ENCODE assay signal across 15 cellular contexts in the genomic region with DNA sequence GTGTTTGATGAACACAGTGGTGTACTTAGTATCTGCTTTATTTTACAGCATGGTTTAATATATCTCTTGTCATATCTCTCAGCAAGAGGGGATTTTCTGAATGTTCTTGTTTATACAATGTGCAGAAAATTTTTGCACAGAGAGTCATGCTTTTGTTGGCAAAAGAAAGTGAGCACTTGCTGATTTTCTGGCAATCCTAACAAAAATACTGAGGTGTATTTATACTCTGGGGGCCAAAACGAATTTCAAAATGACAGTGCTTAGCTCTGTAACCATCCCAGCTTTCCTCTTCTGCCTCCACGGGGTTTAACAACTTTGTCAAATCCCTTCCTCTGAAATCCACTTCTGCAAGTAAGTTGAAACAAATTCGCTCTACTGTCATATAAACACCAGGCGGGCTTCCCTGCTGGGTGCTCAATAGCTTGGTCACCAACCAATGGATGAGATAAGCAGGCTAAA.
DNase-seq lines count a peak whose midpoint lies in the region; ATAC-seq and TF ChIP-seq lines count a peak whose summit lies in the region.
"Had no signal": no experiment of that assay in that cellular context is flagged by ENCODE, and none has a peak within 500 bp of the region (broad histone marks: within the 10 kb centered on the region; RNA-seq: fewer than 3 reads in every experiment).

No MANE protein-coding gene starts in this region.

- H3K27ac ChIP-seq in gastroesophageal sphincter: peak overlapping the region; percentile 53 to 72 (median 64)
- H3K27ac ChIP-seq: psoas muscle had no signal

- no peaks in the 10 kb centered on the region for H3K9me3 Mint-ChIP-seq in Caco-2 (ENCODE audit: unreplicated experiment)
- H3K9me3 Mint-ChIP-seq: activated CD8-positive, alpha-beta T cell treated with anti-CD3 and anti-CD28 coated beads for 36 hours; CD8-positive, alpha-beta memory T cell; memory B cell; stimulated activated naive CD8-positive, alpha-beta T cell treated with anti-CD3 and anti-CD28 coated beads, Interleukin-15, Interleukin-2, amounts not matched to agents 100 ng/mL and 50 ng/mL, for 24 hours had no signal

- no peak for TF ChIP-seq EP300 in gastroesophageal sphincter (IDR thresholded peaks at IDR 0.05)

- H3K4me1 ChIP-seq in gastroesophageal sphincter (peaks cover 18 to 40% (median 22%) of the 10 kb centered on the region in 3 donors), skeletal muscle satellite cell (ENCODE audit: control insufficient read depth, insufficient read depth, low read length) (peaks cover 28% of the 10 kb centered on the region), Caco-2 (no peaks in the 10 kb centered on the region)
- H3K4me1 ChIP-seq: psoas muscle had no signal

- TF ChIP-seq CTCF in gastroesophageal sphincter (IDR thresholded peaks at IDR 0.05): no peak
- TF ChIP-seq CTCF in GM20000 (IDR thresholded peaks at IDR 0.05; ENCODE audit: extremely low read depth, missing control alignments): no peak
- TF ChIP-seq CTCF in Caco-2 (IDR thresholded peaks at IDR 0.05; ENCODE audit: insufficient read depth in 1 of 2, low read depth in 1 of 2, low read length in 1 of 2, severe bottlenecking in 1 of 2, unreplicated experiment in 1 of 2): no peak

- no TSS peak for BruUV-seq in Caco-2 (replicated peaks; lab: Mats Ljungman, UMichigan)

- WGBS in gastroesophageal sphincter (ENCODE audit: low coverage in 1 of 2), 2 donors: 3 to 6% methylated on average over 4 of the region's 4 CpGs

- H3K36me3 ChIP-seq in gastroesophageal sphincter (no peaks in the 10 kb centered on the region), skeletal muscle satellite cell (ENCODE audit: insufficient read depth, low read length) (no peaks in the 10 kb centered on the region), Caco-2 (ENCODE audit: control insufficient read depth, insufficient read depth, low read length) (no peaks in the 10 kb centered on the region; the same call in 1 of the 2 replicates)

- no peaks in the 10 kb centered on the region for H3K27me3 Mint-ChIP-seq in Caco-2 (ENCODE audit: insufficient read depth, unreplicated experiment)
- H3K27me3 Mint-ChIP-seq: activated naive CD4-positive, alpha-beta T cell treated with anti-CD3 and anti-CD28 coated beads, Interleukin-2, amount 10 ng/mL, durations not matched to agents 7 days and 5 days had no signal

- no peak for TF ChIP-seq POLR2A in gastroesophageal sphincter (IDR thresholded peaks at IDR 0.05)

- CTCF ChIA-PET in Caco-2 (lab: Charles Lee): no interaction called here

- no peak overlapping the region for H3K27ac Mint-ChIP-seq in Caco-2 (ENCODE audit: unreplicated experiment)
- H3K27ac Mint-ChIP-seq: activated CD8-positive, alpha-beta T cell treated with anti-CD3 and anti-CD28 coated beads for 36 hours; activated naive CD4-positive, alpha-beta T cell treated with anti-CD3 and anti-CD28 coated beads, Interleukin-2, amount 10 ng/mL, durations not matched to agents 7 days and 5 days; CD8-positive, alpha-beta memory T cell; memory B cell; stimulated activated naive CD8-positive, alpha-beta T cell treated with anti-CD3 and anti-CD28 coated beads, Interleukin-15, Interleukin-2, amounts not matched to agents 100 ng/mL and 50 ng/mL, for 24 hours had no signal

- DNase-seq in ELR (ENCODE audit: low read depth) (peak; percentile 40), amniotic stem cell (lab: John Stamatoyannopoulos, UW) (peak; percentile 42), GM20000 (ENCODE audit: low spot score) (no peak), NCI-H345 (lab: John Stamatoyannopoulos, UW) (no peak), Caco-2 (no peak)
- DNase-seq: activated CD8-positive, alpha-beta T cell treated with anti-CD3 and anti-CD28 coated beads for 36 hours; activated naive CD4-positive, alpha-beta T cell treated with anti-CD3 and anti-CD28 coated beads, Interleukin-2, amount 10 ng/mL, durations not matched to agents 7 days and 5 days; CD8-positive, alpha-beta memory T cell; psoas muscle; T-helper 2 cell had no signal

- no peaks in the 10 kb centered on the region for H3K36me3 Mint-ChIP-seq in Caco-2 (ENCODE audit: insufficient read depth, unreplicated experiment)
- H3K36me3 Mint-ChIP-seq: activated naive CD4-positive, alpha-beta T cell treated with anti-CD3 and anti-CD28 coated beads, Interleukin-2, amount 10 ng/mL, durations not matched to agents 7 days and 5 days; CD8-positive, alpha-beta memory T cell; memory B cell had no signal

- H3K4me3 ChIP-seq in gastroesophageal sphincter (no peak overlapping the region), skeletal muscle satellite cell (ENCODE audit: low read length) (peak overlapping the region; percentile 40), Caco-2 (ENCODE audit: low read depth, low read length) (no peak overlapping the region)
- H3K4me3 ChIP-seq: psoas muscle had no signal

- no peak overlapping the region for H3K4me3 Mint-ChIP-seq in Caco-2 (ENCODE audit: unreplicated experiment)
- H3K4me3 Mint-ChIP-seq: activated CD8-positive, alpha-beta T cell treated with anti-CD3 and anti-CD28 coated beads for 36 hours; activated naive CD4-positive, alpha-beta T cell treated with anti-CD3 and anti-CD28 coated beads, Interleukin-2, amount 10 ng/mL, durations not matched to agents 7 days and 5 days; CD8-positive, alpha-beta memory T cell; memory B cell; stimulated activated naive CD8-positive, alpha-beta T cell treated with anti-CD3 and anti-CD28 coated beads, Interleukin-15, Interleukin-2, amounts not matched to agents 100 ng/mL and 50 ng/mL, for 24 hours had no signal

- no peak overlapping the region for H3K9ac ChIP-seq in skeletal muscle satellite cell (ENCODE audit: low read depth, low read length)

- H3K9me3 ChIP-seq in gastroesophageal sphincter (no peaks in the 10 kb centered on the region), skeletal muscle satellite cell (replicated peaks; ENCODE audit: low read length) (no peaks in the 10 kb centered on the region), Caco-2 (no peaks in the 10 kb centered on the region)
- H3K9me3 ChIP-seq: psoas muscle had no signal

- ATAC-seq in gastroesophageal sphincter (peak; percentile 69), GM21447 (IDR thresholded peaks at IDR 0.05; ENCODE audit: unreplicated experiment) (no peak)
- ATAC-seq: activated CD8-positive, alpha-beta T cell treated with anti-CD3 and anti-CD28 coated beads for 36 hours had no signal

- no peaks in the 10 kb centered on the region for H3K4me1 Mint-ChIP-seq in Caco-2 (ENCODE audit: low read depth, unreplicated experiment)
- H3K4me1 Mint-ChIP-seq: activated naive CD4-positive, alpha-beta T cell treated with anti-CD3 and anti-CD28 coated beads, Interleukin-2, amount 10 ng/mL, durations not matched to agents 7 days and 5 days; CD8-positive, alpha-beta memory T cell; memory B cell had no signal

- H3K27me3 ChIP-seq in gastroesophageal sphincter: no peaks in the 10 kb centered on the region
- no peaks in the 10 kb centered on the region for H3K27me3 ChIP-seq in skeletal muscle satellite cell (ENCODE audit: control insufficient read depth, insufficient read depth, low read length)
- no peaks in the 10 kb centered on the region for H3K27me3 ChIP-seq in Caco-2 (replicated peaks; ENCODE audit: control insufficient read depth, insufficient read depth, low read length)

- peak overlapping the region; percentile 78 for H3K4me2 ChIP-seq in skeletal muscle satellite cell (ENCODE audit: low read length)

- POLR2A ChIA-PET in Caco-2 (lab: Charles Lee): no interaction called here

- intact Hi-C loops in Caco-2 (cut with micrococcal nuclease; ENCODE audit: unreplicated experiment): no loop called here

Comparison
In these comparisons a context has a peak if more than half of its experiments do, and no peak if none do; other contexts are left out.
1. DNase-seq: peak in ELR (single experiment) and amniotic stem cell (single experiment); none in GM20000 (single experiment), NCI-H345 (single experiment) and Caco-2 (0 of 2).